ENCODE assay signal across 10 cellular contexts in genomic region chr3:37995652-37996641, GRCh38. TPM values are rescaled to one million over a fixed set of nuclear protein-coding genes. Genes with fewer than 3 reads are reported as not detected.
DNase-seq lines count a peak whose midpoint lies in the region; ATAC-seq and TF ChIP-seq lines count a peak whose summit lies in the region.
"Had no signal": no experiment of that assay in that cellular context is flagged by ENCODE, and none has a peak within 500 bp of the region (broad histone marks: within the 10 kb centered on the region; RNA-seq: fewer than 3 reads in every experiment).

No MANE protein-coding gene starts in this region.

- no peaks in the 10 kb centered on the region for H3K27me3 ChIP-seq in left ventricle myocardium inferior (ENCODE audit: low read depth)
- no peaks in the 10 kb centered on the region for H3K27me3 ChIP-seq in effector memory CD4-positive, alpha-beta T cell (replicated peaks; ENCODE audit: control insufficient read depth, insufficient read depth, low read length, poor library complexity, severe bottlenecking)
- H3K27me3 ChIP-seq: esophagus squamous epithelium, ovary had no signal

- peak; percentile 34 for DNase-seq in Right ventricle myocardium superior
- no peak for DNase-seq in left ventricle myocardium inferior
- DNase-seq in T-helper 9 cell: peak; percentile 19
- DNase-seq in effector memory CD4-positive, alpha-beta T cell: peak in 1 of 3 donors; percentile 18
- DNase-seq in superior temporal gyrus (ENCODE audit: extremely low spot score): peak; percentile 51
- DNase-seq in NCI-H1417 treated with DMSO at 0.1 percent for 48 hours (lab: John Stamatoyannopoulos, UW): no peak
- DNase-seq in NCI-H446 treated with DMSO at 0.1 percent for 48 hours (lab: John Stamatoyannopoulos, UW): no peak
- DNase-seq: esophagus squamous epithelium had no signal

- H3K36me3 ChIP-seq in left ventricle myocardium inferior: no peaks in the 10 kb centered on the region
- peaks cover 7% of the 10 kb centered on the region for H3K36me3 ChIP-seq in effector memory CD4-positive, alpha-beta T cell (ENCODE audit: control insufficient read depth, insufficient read depth, low read length)
- H3K36me3 ChIP-seq: ovary had no signal

- no peak overlapping the region for H3K27ac ChIP-seq in left ventricle myocardium inferior (replicated peaks)
- H3K27ac ChIP-seq in effector memory CD4-positive, alpha-beta T cell (ENCODE audit: insufficient read depth, low read length, poor library complexity, severe bottlenecking): peak overlapping the region; percentile 24
- H3K27ac ChIP-seq: ovary had no signal

- peaks cover 38% of the 10 kb centered on the region for H3K4me1 ChIP-seq in left ventricle myocardium inferior
- peaks cover 56% of the 10 kb centered on the region for H3K4me1 ChIP-seq in effector memory CD4-positive, alpha-beta T cell (ENCODE audit: control insufficient read depth, insufficient read depth, low read length, poor library complexity, severe bottlenecking)

- no peak for ATAC-seq in Right ventricle myocardium superior (ENCODE audit: poor library complexity)
- no peak for ATAC-seq in HG02981 (IDR thresholded peaks at IDR 0.05; ENCODE audit: unreplicated experiment)

- H3K4me3 ChIP-seq in left ventricle myocardium inferior: no peak overlapping the region
- H3K4me3 ChIP-seq in effector memory CD4-positive, alpha-beta T cell (ENCODE audit: insufficient read depth, low read depth, low read length, poor library complexity, severe bottlenecking): no peak overlapping the region
- H3K4me3 ChIP-seq: esophagus squamous epithelium, ovary had no signal

- H3K9me3 ChIP-seq in left ventricle myocardium inferior (replicated peaks): no peaks in the 10 kb centered on the region
- H3K9me3 ChIP-seq in effector memory CD4-positive, alpha-beta T cell (ENCODE audit: control insufficient read depth, low read length): no peaks in the 10 kb centered on the region
- H3K9me3 ChIP-seq: esophagus squamous epithelium, ovary had no signal

- TF ChIP-seq CTCF in left ventricle myocardium inferior (IDR thresholded peaks at IDR 0.05; ENCODE audit: borderline replicate concordance): no peak

- intact Hi-C loops in Right ventricle myocardium superior (cut with DNase I) (no loop called here), left ventricle myocardium inferior (cut with micrococcal nuclease) (no loop called here)

RNA-seq across cellular contexts. Expression of gene VILL, which starts 5.4 kb away (rescaled TPM):
- total RNA-seq in Right ventricle myocardium superior: 4.0 TPM
- 3.6 TPM for total RNA-seq in left ventricle myocardium inferior

RNA-seq across cellular contexts. Expression of gene PLCD1, which starts 33.5 kb away (rescaled TPM):
- total RNA-seq in Right ventricle myocardium superior (8.5 TPM), left ventricle myocardium inferior (10.3 TPM)

RNA-seq across cellular contexts. Expression of gene DLEC1, which starts 43.1 kb away (rescaled TPM):
- total RNA-seq in Right ventricle myocardium superior (0.16 TPM), left ventricle myocardium inferior (0.08 TPM)

Comparison
In these comparisons a context has a peak if more than half of its experiments do, and no peak if none do; other contexts are left out.
1. DNase-seq: peak in Right ventricle myocardium superior (single experiment), T-helper 9 cell (single experiment) and superior temporal gyrus (single experiment); none in left ventricle myocardium inferior (single experiment), NCI-H1417 treated with DMSO at 0.1 percent for 48 hours (single experiment) and NCI-H446 treated with DMSO at 0.1 percent for 48 hours (single experiment).